ENCODE assay signal across 11 cellular contexts in the genomic region with DNA sequence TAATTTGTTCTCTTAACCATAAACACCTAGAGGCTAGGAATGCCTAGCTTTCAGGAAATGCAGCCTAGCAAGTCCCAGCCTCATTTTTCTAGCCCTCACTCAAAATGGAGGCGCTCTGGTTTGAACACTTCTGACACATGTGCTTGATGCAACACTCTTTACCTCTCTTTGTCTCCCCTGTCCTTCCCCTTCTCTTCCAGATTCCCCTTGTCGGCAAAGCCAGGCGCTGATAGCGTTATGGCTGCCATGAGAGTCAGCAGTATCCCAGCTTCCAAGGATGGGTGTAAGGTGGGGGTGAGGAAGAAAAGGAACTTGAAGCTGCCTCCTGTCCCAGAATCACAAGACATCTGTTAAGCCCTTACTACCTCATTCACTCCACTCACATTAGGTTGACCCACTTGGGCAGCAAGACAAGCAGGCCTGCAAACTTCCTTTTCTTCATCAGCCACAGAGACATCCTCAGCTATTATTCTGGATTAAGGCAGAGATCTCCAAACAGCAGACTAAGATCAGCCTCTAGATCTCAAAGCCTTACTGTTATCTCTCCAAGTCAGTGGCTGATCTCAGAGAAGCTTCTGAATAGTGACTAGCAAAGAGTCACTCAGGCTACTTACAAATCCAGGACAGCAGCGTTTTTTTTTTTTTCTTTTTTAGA. TPM values are rescaled to one million over a fixed set of nuclear protein-coding genes. Genes with fewer than 3 reads are reported as not detected.
DNase-seq lines count a peak whose midpoint lies in the region; ATAC-seq, FAIRE-seq and TF ChIP-seq lines count a peak whose summit lies in the region.
"Had no signal": no experiment of that assay in that cellular context is flagged by ENCODE, and none has a peak within 500 bp of the region (broad histone marks: within the 10 kb centered on the region; RNA-seq: fewer than 3 reads in every experiment).

No MANE protein-coding gene starts in this region.

- TF ChIP-seq RAD21 in HepG2 (CRISPR knock-in tag; IDR thresholded peaks at IDR 0.05): no peak

- no peak for TF ChIP-seq POLR2A in HepG2 (IDR thresholded peaks at IDR 0.05; ENCODE audit: insufficient read depth in 1 of 2, low read depth in 2 of 2, low read length in 2 of 2)
- no peak for TF ChIP-seq POLR2A in right lobe of liver (IDR thresholded peaks at IDR 0.05)
- no peak for TF ChIP-seq POLR2A in uterus (IDR thresholded peaks at IDR 0.05)

- CTCF ChIA-PET in HepG2 (lab: Yijun Ruan, JAX; ENCODE audit: low intra/inter-chr PET ratio, low total read pairs): no interaction called here

- no peaks in the 10 kb centered on the region for H3K27me3 Mint-ChIP-seq in activated naive CD8-positive, alpha-beta T cell

- H3K4me1 Mint-ChIP-seq in activated naive CD8-positive, alpha-beta T cell (ENCODE audit: low read depth): peaks cover 69% of the 10 kb centered on the region

- intact Hi-C loops in HepG2 (cut with micrococcal nuclease; ENCODE audit: unreplicated experiment) (no loop called here), right lobe of liver (cut with DNase I) (no loop called here), uterus (cut with DNase I; ENCODE audit: low total_unique reads) (loop anchor here (10.0 kb wide), 1 partner anchor 114 kb away; no protein-coding TSS in a partner anchor)

- H3K9ac ChIP-seq in HepG2 (ENCODE audit: insufficient read depth, low read depth, low read length): no peak overlapping the region

- 81% methylated on average over 5 of the region's 5 CpGs for WGBS in HepG2 (ENCODE audit: low lambda C conversion rate)
- WGBS in right lobe of liver (ENCODE audit: insufficient coverage, low coverage, low lambda C conversion rate, missing lambda C conversion rate): 49% methylated on average over 4 of the region's 5 CpGs
- WGBS in mesodermal cell (ENCODE audit: insufficient coverage in 2 of 2), 2 experiments: 93 to 96% methylated on average over 2 of the region's 5 CpGs

- no peaks in the 10 kb centered on the region for H3K9me3 Mint-ChIP-seq in activated naive CD8-positive, alpha-beta T cell (ENCODE audit: low read depth)

- H3K27me3 ChIP-seq in HepG2 (ENCODE audit: control insufficient read depth in 1 of 2, insufficient read depth in 2 of 2, low read length in 2 of 2) (peaks cover 4 to 25% of the 10 kb centered on the region in 2 experiments), right lobe of liver (no peaks in the 10 kb centered on the region), uterus (no peaks in the 10 kb centered on the region)
- H3K27me3 ChIP-seq: cardiac muscle cell had no signal

- H2AFZ ChIP-seq in HepG2 (ENCODE audit: low read length): peak overlapping the region; percentile 51

- no peaks in the 10 kb centered on the region for H3K79me2 ChIP-seq in HepG2 (ENCODE audit: insufficient read depth, low read length)

- no peak overlapping the region for H3K27ac ChIP-seq in HepG2 (ENCODE audit: extremely low read length, insufficient read depth, low read length)
- H3K27ac ChIP-seq in right lobe of liver: peak overlapping the region in 1 of 3 donors; percentile 93
- peak overlapping the region; percentile 57 for H3K27ac ChIP-seq in mesodermal cell (ENCODE audit: low read depth, low read length, severe bottlenecking)
- H3K27ac ChIP-seq in uterus: peak overlapping the region; percentile 89 to 96
- H3K27ac ChIP-seq: cardiac muscle cell had no signal

- no peak for FAIRE-seq in HepG2 (lab: Jason Lieb, UNC)
- FAIRE-seq: TTC549 had no signal

- no peak for DNase-seq in HepG2 (ENCODE audit: low spot score)
- DNase-seq in right lobe of liver: no peak
- no peak for DNase-seq in uterus
- DNase-seq in NCI-H526 treated with DMSO at 0.1 percent for 48 hours (lab: John Stamatoyannopoulos, UW): no peak
- DNase-seq: NCI-H345 had no signal

- in situ Hi-C loops in HepG2 (cut with HindIII; ENCODE audit: extremely low pct_ligation_motif_present, low pct_unique_long_range_greater_than_20kb): no loop called here

- POLR2A ChIA-PET in HepG2 (lab: Yijun Ruan, JAX): interaction anchor here (1.0 to 1.4 kb wide), 2 partner anchors 61 to 215 kb away, joined by 3 read pairs; a partner anchor contains a TSS

- peaks cover 25% of the 10 kb centered on the region for H3K4me1 ChIP-seq in HepG2 (ENCODE audit: insufficient read depth, low read length)
- peaks cover 0 to 29% (median 2%) of the 10 kb centered on the region in 4 donors for H3K4me1 ChIP-seq in right lobe of liver
- peaks cover 54% of the 10 kb centered on the region for H3K4me1 ChIP-seq in mesodermal cell (ENCODE audit: control insufficient read depth, insufficient read depth, low read length, poor library complexity, severe bottlenecking)
- peaks cover 4 to 7% of the 10 kb centered on the region in 2 donors for H3K4me1 ChIP-seq in uterus

- H3K36me3 Mint-ChIP-seq in activated naive CD8-positive, alpha-beta T cell: peaks cover 5% of the 10 kb centered on the region

- H3K4me3 ChIP-seq in HepG2 (replicated peaks in 1 of 3; ENCODE audit: insufficient read depth in 1 of 3, low read depth in 2 of 3, low read length in 3 of 3): no peak overlapping the region
- H3K4me3 ChIP-seq in right lobe of liver: peak overlapping the region in 1 of 3 donors; percentile 84
- no peak overlapping the region for H3K4me3 ChIP-seq in mesodermal cell (ENCODE audit: extremely low read depth, insufficient read depth, low read length, poor library complexity, severe bottlenecking)
- peak overlapping the region in 1 of 2 donors; percentile 89 for H3K4me3 ChIP-seq in uterus
- H3K4me3 ChIP-seq: cardiac muscle cell had no signal

- H3K36me3 ChIP-seq in HepG2 (replicated peaks in 1 of 2; ENCODE audit: control insufficient read depth in 1 of 2, insufficient read depth in 2 of 2, low read length in 2 of 2): no peaks in the 10 kb centered on the region
- H3K36me3 ChIP-seq in right lobe of liver: no peaks in the 10 kb centered on the region
- H3K36me3 ChIP-seq in mesodermal cell (ENCODE audit: control insufficient read depth, insufficient read depth, low read length): no peaks in the 10 kb centered on the region
- H3K36me3 ChIP-seq in uterus: no peaks in the 10 kb centered on the region
- H3K36me3 ChIP-seq: cardiac muscle cell had no signal

- H3K9me3 ChIP-seq in HepG2 (ENCODE audit: low read length) (0 out of 2 replicates have a peak, but pooled peaks cover 3% of the 10 kb centered on the region), right lobe of liver (no peaks in the 10 kb centered on the region), mesodermal cell (ENCODE audit: control insufficient read depth, low read length) (peaks cover 11% of the 10 kb centered on the region), uterus (no peaks in the 10 kb centered on the region)

- no peak for ATAC-seq in HepG2
- ATAC-seq in right lobe of liver: no peak
- ATAC-seq in GM21360 (IDR thresholded peaks at IDR 0.05; ENCODE audit: unreplicated experiment): no peak
- ATAC-seq in HG03442 (IDR thresholded peaks at IDR 0.05; ENCODE audit: unreplicated experiment): no peak

- peak overlapping the region; percentile 94 for H3K27ac Mint-ChIP-seq in activated naive CD8-positive, alpha-beta T cell

- H3K4me2 ChIP-seq in HepG2 (ENCODE audit: low read depth, low read length): peak overlapping the region; percentile 89; the same call in 1 of the 2 replicates

- no TSS peak for BruUV-seq in HepG2 (replicated peaks; lab: Mats Ljungman, UMichigan)

- no peak for TF ChIP-seq CTCF in HepG2 (CRISPR knock-in tag; IDR thresholded peaks at IDR 0.05)
- no peak for TF ChIP-seq CTCF in right lobe of liver (IDR thresholded peaks at IDR 0.05)
- TF ChIP-seq CTCF in uterus (IDR thresholded peaks at IDR 0.05): no peak

- H3K4me3 Mint-ChIP-seq in activated naive CD8-positive, alpha-beta T cell: peak overlapping the region; percentile 77

- no peak for TF ChIP-seq EP300 in HepG2 (IDR thresholded peaks at IDR 0.05; ENCODE audit: low read depth in 2 of 2, low read length in 2 of 2)
- no peak for TF ChIP-seq EP300 in HepG2 (CRISPR knock-in tag; IDR thresholded peaks at IDR 0.05; ENCODE audit: borderline replicate concordance)

- H4K20me1 ChIP-seq in HepG2 (ENCODE audit: insufficient read depth, low read length): no peaks in the 10 kb centered on the region

TF ChIP-seq in HepG2, 621 proteins besides CTCF, POLR2A, EP300 and RAD21 (continues in another document):
- TF ChIP-seq AKAP8 (CRISPR knock-in tag; IDR thresholded peaks at IDR 0.05) (no peak), ZNF282 (IDR thresholded peaks at IDR 0.05; ENCODE audit: partially characterized antibody) (no peak), ARNTL (CRISPR knock-in tag; IDR thresholded peaks at IDR 0.05) (no peak), RBM39 (IDR thresholded peaks at IDR 0.05; ENCODE audit: low read depth, low read length, poor library complexity, severe bottlenecking) (no peak), JARID2 (CRISPR knock-in tag; IDR thresholded peaks at IDR 0.05; ENCODE audit: insufficient replicate concordance) (no peak), ZNF256 (CRISPR knock-in tag; conservative IDR thresholded peaks at IDR 0.05) (no peak), ZNF781 (CRISPR knock-in tag; IDR thresholded peaks at IDR 0.05; ENCODE audit: borderline replicate concordance, not compliant biosample characterization) (no peak)

RNA-seq across cellular contexts. Expression of a gene that starts 1.9 kb away (rescaled TPM):
- total RNA-seq in HepG2 (2016; rRNA removed; fragmentation: Illumina TruSeq; extraction: Trizol) (1.3 TPM in 2 replicates), right lobe of liver (10 to 100 TPM in 4 of 6 experiments, 1 to 10 TPM in 2; 8.6 to 22.2 (median 10.9) TPM), uterus (10 to 100 TPM; 12.3 to 52.9 (median 32.9) TPM)
- total RNA-seq in HepG2 (2016; cell fraction: cytosol; rRNA removed; fragmentation: Illumina TruSeq; extraction: Trizol; ENCODE audit: low read depth): 1.4 and 2.7 TPM in 2 replicates
- total RNA-seq in HepG2 (2016; cell fraction: insoluble cytoplasmic fraction; rRNA removed; fragmentation: Illumina TruSeq; extraction: Trizol): 1.3 and 1.4 TPM in 2 replicates
- 3.0 and 3.4 TPM in 2 replicates for total RNA-seq in HepG2 (2016; cell fraction: membrane; rRNA removed; fragmentation: Illumina TruSeq; extraction: Trizol)
- total RNA-seq in HepG2 (2016; cell fraction: nucleus; rRNA removed; fragmentation: Illumina TruSeq; extraction: Trizol): 1.9 and 2.0 TPM in 2 replicates
- 2.0 and 2.1 TPM in 2 replicates for polyA plus RNA-seq in HepG2 (2011; rRNA removed)
- 0.91 and 1.9 TPM in 2 replicates for polyA plus RNA-seq in HepG2 (2011; cell fraction: cytosol; rRNA removed)
- 1.2 and 1.9 TPM in 2 replicates for polyA plus RNA-seq in HepG2 (2011; cell fraction: nucleus; rRNA removed)
- 1.2 and 1.4 TPM in 2 replicates for polyA plus RNA-seq in HepG2 (2012)
- polyA plus RNA-seq in HepG2 (2016; cell fraction: cytosol; fragmentation: Illumina TruSeq; extraction: Trizol; ENCODE audit: low read depth): 2.0 and 2.2 TPM in 2 replicates
- 1.2 and 1.5 TPM in 2 replicates for polyA plus RNA-seq in HepG2 (2016; cell fraction: insoluble cytoplasmic fraction; fragmentation: Illumina TruSeq; extraction: Trizol; ENCODE audit: low read depth)
- polyA plus RNA-seq in HepG2 (2016; cell fraction: membrane; fragmentation: Illumina TruSeq; extraction: Trizol; ENCODE audit: low read depth): 1.9 and 2.8 TPM in 2 replicates
- 2.6 and 2.7 TPM in 2 replicates for polyA plus RNA-seq in HepG2 (2016; cell fraction: nucleus; fragmentation: Illumina TruSeq; extraction: Trizol; ENCODE audit: insufficient read depth, low read depth)
- polyA minus RNA-seq in HepG2 (2011; rRNA and poly(A)+ RNA removed; ENCODE audit: low replicate concordance): 1.2 and 2.0 TPM in 2 replicates
- polyA minus RNA-seq in HepG2 (2011; cell fraction: cytosol; rRNA and poly(A)+ RNA removed): 0.97 and 1.6 TPM in 2 replicates
- 5.7 and 6.5 TPM in 2 replicates for polyA minus RNA-seq in HepG2 (2011; cell fraction: nucleus; rRNA and poly(A)+ RNA removed)
- polyA plus RNA-seq in mesodermal cell (2013, experiment 1 of 2): 21.5 TPM
- 23.8 TPM for polyA plus RNA-seq in mesodermal cell (2013, experiment 2 of 2)
